Comparison of ENCODE assay signal across 8 cellular contexts in genomic region chr2:135530313-135531230, GRCh38. TPM values are rescaled to one million over a fixed set of nuclear protein-coding genes. Genes with fewer than 3 reads are reported as not detected.
DNase-seq lines count a peak whose midpoint lies in the region; ATAC-seq lines count a peak whose summit lies in the region.

TSS of gene ZRANB3 (minus strand) at chr2:135531218.

- H3K9me3 ChIP-seq in effector memory CD4-positive, alpha-beta T cell (ENCODE audit: control insufficient read depth, low read length) = no peaks in the 10 kb centered on the region

- peak within 1 kb of the TSS; percentile 93 for H3K4me3 ChIP-seq in effector memory CD4-positive, alpha-beta T cell (ENCODE audit: insufficient read depth, low read depth, low read length, poor library complexity, severe bottlenecking)

- H3K36me3 ChIP-seq in effector memory CD4-positive, alpha-beta T cell (ENCODE audit: control insufficient read depth, insufficient read depth, low read length) = no peaks in the 10 kb centered on the region

- DNase-seq in COR-L47 (lab: John Stamatoyannopoulos, UW) (peak; percentile 97), HT1080 (ENCODE audit: low read depth) (peak; percentile 99), NOMO-1 (lab: John Stamatoyannopoulos, UW; ENCODE audit: unreplicated experiment in 2 of 2) (peak; percentile 94 to 98), medulla oblongata (ENCODE audit: extremely low spot score) (peak; percentile 98)
- DNase-seq in activated CD8-positive, alpha-beta memory T cell treated with anti-CD3 and anti-CD28 coated beads for 4 hours (ENCODE audit: low read depth in 2 of 2) = peak; percentile 80 to 93
- DNase-seq in effector memory CD4-positive, alpha-beta T cell = peak; percentile 85 to 93 (median 93)
- DNase-seq in stimulated activated CD4-positive, alpha-beta T cell treated with anti-CD3 and anti-CD28 coated beads, TNF-alpha, amount 100 ng/mL, for 48 hours (ENCODE audit: low read depth in 3 of 3) = peak; percentile 81 to 93 (median 89)

- no peaks in the 10 kb centered on the region for H3K27me3 ChIP-seq in effector memory CD4-positive, alpha-beta T cell (replicated peaks; ENCODE audit: control insufficient read depth, insufficient read depth, low read length, poor library complexity, severe bottlenecking)

- H3K4me1 ChIP-seq in effector memory CD4-positive, alpha-beta T cell (ENCODE audit: control insufficient read depth, insufficient read depth, low read length, poor library complexity, severe bottlenecking) = peaks cover 3% of the 10 kb centered on the region

- peak within 1 kb of the TSS; percentile 93 for H3K27ac ChIP-seq in effector memory CD4-positive, alpha-beta T cell (ENCODE audit: insufficient read depth, low read length, poor library complexity, severe bottlenecking)

- peak; percentile 62 for ATAC-seq in GM21381 (IDR thresholded peaks at IDR 0.05; ENCODE audit: unreplicated experiment)

RNA-seq across cellular contexts. Expression of gene ZRANB3, which starts in this region (rescaled TPM):
- 7.4 and 9.0 TPM in 2 replicates for total RNA-seq in HT1080 (2014; rRNA removed; shearing (Covaris generic))
- polyA plus RNA-seq in HT1080 (2015; cell fraction: cytosol; rRNA removed) = 9.9 and 11.6 TPM in 2 replicates
- polyA plus RNA-seq in HT1080 (2015; cell fraction: nucleus; rRNA removed) = 6.6 and 10.6 TPM in 2 replicates

Comparison
In these comparisons a context has a peak if more than half of its experiments do, and no peak if none do; other contexts are left out.
1. Peak in every context shown above with its lines: DNase-seq, ATAC-seq, H3K4me3 ChIP-seq and H3K27ac ChIP-seq.